In genomic region chr15:89419370-89419984, GRCh38 we compare ENCODE assay signal across 10 cellular contexts.
DNase-seq lines count a peak whose midpoint lies in the region; ATAC-seq and TF ChIP-seq lines count a peak whose summit lies in the region.
"Had no signal": no experiment of that assay in that cellular context is flagged by ENCODE, and none has a peak within 500 bp of the region (broad histone marks: within the 10 kb centered on the region; RNA-seq: fewer than 3 reads in every experiment).

No MANE protein-coding gene starts in this region.

- ATAC-seq in GM21717 (IDR thresholded peaks at IDR 0.05; ENCODE audit: unreplicated experiment), result no peak
- ATAC-seq: gastroesophageal sphincter had no signal

- no peaks in the 10 kb centered on the region for H3K36me3 ChIP-seq in WERI-Rb-1
- H3K36me3 ChIP-seq: gastroesophageal sphincter had no signal

- intact Hi-C loops in head of caudate nucleus (cut with DNase I), result loop anchor here (5.0 kb wide), 1 partner anchor 62 kb away; no protein-coding TSS in a partner anchor

- no peak overlapping the region for H3K4me3 ChIP-seq in WERI-Rb-1 (ENCODE audit: low read depth, low read length)
- H3K4me3 ChIP-seq: gastroesophageal sphincter had no signal

- TF ChIP-seq CTCF in WERI-Rb-1 (IDR thresholded peaks at IDR 0.05; ENCODE audit: low read depth, low read length), result no peak

- no peaks in the 10 kb centered on the region for H3K9me3 ChIP-seq in WERI-Rb-1 (ENCODE audit: severe bottlenecking)
- H3K9me3 ChIP-seq: gastroesophageal sphincter had no signal

- DNase-seq in activated gamma-delta T cell treated with Interleukin-2 at 50 U/mL for 16 hours, result peak; percentile 20
- DNase-seq in activated gamma-delta T cell (lab: John Stamatoyannopoulos, UW), result no peak
- DNase-seq in activated CD4-positive, alpha-beta T cell treated with anti-CD3 and anti-CD28 coated beads, Interleukin-2, amount 50 U/mL, for 48 hours, result peak; percentile 41 to 54
- peak in 22 of 42 donors; percentile 26 to 76 (median 46) for DNase-seq in head of caudate nucleus
- peak; percentile 30 for DNase-seq in stimulated activated CD8-positive, alpha-beta memory T cell treated with anti-CD3 and anti-CD28 coated beads, Interleukin-4, amount 100 ng/mL, for 24 hours (ENCODE audit: low read depth)
- no peak for DNase-seq in WERI-Rb-1
- no peak for DNase-seq in cerebellum (ENCODE audit: low spot score)
- DNase-seq: activated B cell treated with CpG ODN at 0.5 μM for 24 hours had no signal

- H3K27ac ChIP-seq in WERI-Rb-1, result no peak overlapping the region
- H3K27ac ChIP-seq: gastroesophageal sphincter had no signal

- H3K27me3 ChIP-seq in WERI-Rb-1 (ENCODE audit: insufficient read depth, low read depth, severe bottlenecking), result no peaks in the 10 kb centered on the region

Comparison
In these comparisons a context has a peak if more than half of its experiments do, and no peak if none do; other contexts are left out.
1. DNase-seq: peak in activated gamma-delta T cell treated with Interleukin-2 at 50 U/mL for 16 hours (single experiment), activated CD4-positive, alpha-beta T cell treated with anti-CD3 and anti-CD28 coated beads, Interleukin-2, amount 50 U/mL, for 48 hours (2 of 2), head of caudate nucleus (22 of 42) and stimulated activated CD8-positive, alpha-beta memory T cell treated with anti-CD3 and anti-CD28 coated beads, Interleukin-4, amount 100 ng/mL, for 24 hours (single experiment); none in activated gamma-delta T cell (single experiment), WERI-Rb-1 (single experiment) and cerebellum (single experiment).